In the genomic region with DNA sequence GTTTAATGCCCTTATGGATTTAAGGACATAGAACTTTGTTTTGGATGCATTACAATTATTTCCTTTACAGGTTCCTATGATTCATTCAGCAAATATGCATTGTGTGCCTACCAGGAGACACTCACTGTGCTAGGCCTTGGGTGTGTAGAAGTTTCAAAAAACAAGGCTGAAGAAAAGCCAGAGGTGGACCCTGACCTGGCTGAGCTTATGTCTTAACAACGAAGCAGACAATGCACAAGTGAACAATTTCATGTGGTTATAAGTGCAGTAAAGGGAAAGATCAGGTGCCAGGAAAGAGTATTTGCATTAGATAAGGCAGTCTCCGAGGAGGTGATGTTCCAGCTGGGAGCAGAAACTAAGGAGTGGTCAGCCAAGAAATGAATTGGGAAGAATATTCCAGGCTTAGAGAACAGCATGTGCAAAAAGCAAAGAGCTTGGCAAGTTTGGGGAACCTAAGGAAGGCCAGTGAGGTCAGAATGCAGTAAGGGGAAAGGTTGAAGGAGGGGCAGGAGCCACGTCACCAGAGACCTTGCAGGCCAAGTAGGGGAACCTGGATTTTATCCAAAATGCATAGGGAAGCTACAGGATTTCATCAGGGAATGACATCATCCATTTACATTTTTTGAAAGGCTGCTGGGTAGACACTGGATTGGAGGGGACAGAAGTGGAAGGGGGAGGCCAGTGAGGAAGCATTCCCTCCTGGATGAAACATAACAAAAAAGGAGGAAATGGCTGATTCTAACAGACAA, we compare ENCODE assay signal across 1 cellular context.
TF ChIP-seq lines count a peak whose summit lies in the region.

No MANE protein-coding gene starts in this region.

TF ChIP-seq in HEK293, 187 proteins besides CTCF, POLR2A, EP300 and RAD21 (continued from another document and continues in another):
- TF ChIP-seq ZFHX2 (tag by site-specific recombination; conservative IDR thresholded peaks at IDR 0.05) (no peak), SCRT2 (tag by site-specific recombination; IDR thresholded peaks at IDR 0.05) (0 out of 2 replicates have a peak, but pooled peaks have one; percentile 34), ZNF776 (tag by site-specific recombination; IDR thresholded peaks at IDR 0.05; ENCODE audit: borderline replicate concordance) (no peak), ZNF664 (tag by site-specific recombination; IDR thresholded peaks at IDR 0.05) (no peak), ZNF48 (tag by site-specific recombination; IDR thresholded peaks at IDR 0.05) (no peak), ZBTB48 (tag by site-specific recombination; IDR thresholded peaks at IDR 0.05) (peak; percentile 42; the same call in 1 of the 2 replicates), ZNF132 (tag by site-specific recombination; IDR thresholded peaks at IDR 0.05; ENCODE audit: borderline replicate concordance) (no peak), ZNF670 (tag by site-specific recombination; IDR thresholded peaks at IDR 0.05; ENCODE audit: low read depth) (no peak), ZNF629 (tag by site-specific recombination; IDR thresholded peaks at IDR 0.05) (peak; percentile 94), ZBTB20 (tag by site-specific recombination; IDR thresholded peaks at IDR 0.05) (peak; percentile 70; the same call in 1 of the 2 replicates), GLI2 (tag by site-specific recombination; IDR thresholded peaks at IDR 0.05; ENCODE audit: borderline replicate concordance, low read depth) (no peak), PRDM10 (tag by site-specific recombination; IDR thresholded peaks at IDR 0.05) (peak; percentile 45), ZBTB21 (tag by site-specific recombination; IDR thresholded peaks at IDR 0.05) (peak; percentile 90), ZSCAN5A (tag by site-specific recombination; IDR thresholded peaks at IDR 0.05) (no peak), ATF2 (tag by site-specific recombination; IDR thresholded peaks at IDR 0.05; ENCODE audit: low read depth) (peak; percentile 95), ZNF184 (tag by site-specific recombination; IDR thresholded peaks at IDR 0.05) (no peak), ZNF768 (tag by site-specific recombination; IDR thresholded peaks at IDR 0.05) (no peak), ZNF561 (tag by site-specific recombination; IDR thresholded peaks at IDR 0.05; ENCODE audit: borderline replicate concordance) (no peak), ZNF174 (tag by site-specific recombination; IDR thresholded peaks at IDR 0.05) (no peak), ZBTB17 (tag by site-specific recombination; IDR thresholded peaks at IDR 0.05) (peak; percentile 53), ZNF266 (tag by site-specific recombination; IDR thresholded peaks at IDR 0.05; ENCODE audit: low read depth) (no peak), SALL2 (tag by site-specific recombination; IDR thresholded peaks at IDR 0.05; ENCODE audit: borderline replicate concordance) (no peak), ZNF677 (tag by site-specific recombination; IDR thresholded peaks at IDR 0.05) (no peak), GLIS1 (tag by site-specific recombination; IDR thresholded peaks at IDR 0.05) (peak; percentile 60), ZNF830 (tag by site-specific recombination; IDR thresholded peaks at IDR 0.05; ENCODE audit: low read depth) (no peak), FEZF1 (tag by site-specific recombination; IDR thresholded peaks at IDR 0.05) (peak; percentile 53; the same call in 1 of the 2 replicates), MEIS1 (CRISPR knock-in tag; IDR thresholded peaks at IDR 0.05; ENCODE audit: borderline replicate concordance) (no peak), INSM2 (tag by site-specific recombination; IDR thresholded peaks at IDR 0.05) (no peak), ZNF214 (tag by site-specific recombination; IDR thresholded peaks at IDR 0.05; ENCODE audit: borderline replicate concordance) (no peak), OSR2 (tag by site-specific recombination; IDR thresholded peaks at IDR 0.05) (peak; percentile 45), ZNF24 (tag by site-specific recombination; IDR thresholded peaks at IDR 0.05) (no peak), HOXC10 (CRISPR knock-in tag; IDR thresholded peaks at IDR 0.05) (no peak), ZNF600 (tag by site-specific recombination; IDR thresholded peaks at IDR 0.05) (0 out of 2 replicates have a peak, but pooled peaks have one; percentile 21), ZNF302 (tag by site-specific recombination; IDR thresholded peaks at IDR 0.05; ENCODE audit: low read depth) (no peak), ZNF514 (tag by site-specific recombination; IDR thresholded peaks at IDR 0.05) (no peak), ZNF639 (tag by site-specific recombination; IDR thresholded peaks at IDR 0.05) (no peak), ZNF658 (tag by site-specific recombination; IDR thresholded peaks at IDR 0.05) (no peak), SP2 (tag by site-specific recombination; IDR thresholded peaks at IDR 0.05) (no peak)
- TF ChIP-seq, protein P1, sequence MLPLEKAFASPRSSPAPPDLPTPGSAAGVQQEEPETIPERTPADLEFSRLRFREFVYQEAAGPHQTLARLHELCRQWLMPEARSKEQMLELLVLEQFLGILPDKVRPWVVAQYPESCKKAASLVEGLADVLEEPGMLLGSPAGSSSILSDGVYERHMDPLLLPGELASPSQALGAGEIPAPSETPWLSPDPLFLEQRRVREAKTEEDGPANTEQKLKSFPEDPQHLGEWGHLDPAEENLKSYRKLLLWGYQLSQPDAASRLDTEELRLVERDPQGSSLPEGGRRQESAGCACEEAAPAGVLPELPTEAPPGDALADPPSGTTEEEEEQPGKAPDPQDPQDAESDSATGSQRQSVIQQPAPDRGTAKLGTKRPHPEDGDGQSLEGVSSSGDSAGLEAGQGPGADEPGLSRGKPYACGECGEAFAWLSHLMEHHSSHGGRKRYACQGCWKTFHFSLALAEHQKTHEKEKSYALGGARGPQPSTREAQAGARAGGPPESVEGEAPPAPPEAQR (tag by site-specific recombination; IDR thresholded peaks at IDR 0.05) = no peak
- TF ChIP-seq, protein P2, sequence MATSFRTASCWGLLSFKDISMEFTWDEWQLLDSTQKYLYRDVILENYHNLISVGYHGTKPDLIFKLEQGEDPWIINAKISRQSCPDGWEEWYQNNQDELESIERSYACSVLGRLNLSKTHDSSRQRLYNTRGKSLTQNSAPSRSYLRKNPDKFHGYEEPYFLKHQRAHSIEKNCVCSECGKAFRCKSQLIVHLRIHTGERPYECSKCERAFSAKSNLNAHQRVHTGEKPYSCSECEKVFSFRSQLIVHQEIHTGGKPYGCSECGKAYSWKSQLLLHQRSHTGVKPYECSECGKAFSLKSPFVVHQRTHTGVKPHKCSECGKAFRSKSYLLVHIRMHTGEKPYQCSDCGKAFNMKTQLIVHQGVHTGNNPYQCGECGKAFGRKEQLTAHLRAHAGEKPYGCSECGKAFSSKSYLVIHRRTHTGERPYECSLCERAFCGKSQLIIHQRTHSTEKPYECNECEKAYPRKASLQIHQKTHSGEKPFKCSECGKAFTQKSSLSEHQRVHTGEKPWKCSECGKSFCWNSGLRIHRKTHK (tag by site-specific recombination; IDR thresholded peaks at IDR 0.05) = no peak
- TF ChIP-seq, protein P3, sequence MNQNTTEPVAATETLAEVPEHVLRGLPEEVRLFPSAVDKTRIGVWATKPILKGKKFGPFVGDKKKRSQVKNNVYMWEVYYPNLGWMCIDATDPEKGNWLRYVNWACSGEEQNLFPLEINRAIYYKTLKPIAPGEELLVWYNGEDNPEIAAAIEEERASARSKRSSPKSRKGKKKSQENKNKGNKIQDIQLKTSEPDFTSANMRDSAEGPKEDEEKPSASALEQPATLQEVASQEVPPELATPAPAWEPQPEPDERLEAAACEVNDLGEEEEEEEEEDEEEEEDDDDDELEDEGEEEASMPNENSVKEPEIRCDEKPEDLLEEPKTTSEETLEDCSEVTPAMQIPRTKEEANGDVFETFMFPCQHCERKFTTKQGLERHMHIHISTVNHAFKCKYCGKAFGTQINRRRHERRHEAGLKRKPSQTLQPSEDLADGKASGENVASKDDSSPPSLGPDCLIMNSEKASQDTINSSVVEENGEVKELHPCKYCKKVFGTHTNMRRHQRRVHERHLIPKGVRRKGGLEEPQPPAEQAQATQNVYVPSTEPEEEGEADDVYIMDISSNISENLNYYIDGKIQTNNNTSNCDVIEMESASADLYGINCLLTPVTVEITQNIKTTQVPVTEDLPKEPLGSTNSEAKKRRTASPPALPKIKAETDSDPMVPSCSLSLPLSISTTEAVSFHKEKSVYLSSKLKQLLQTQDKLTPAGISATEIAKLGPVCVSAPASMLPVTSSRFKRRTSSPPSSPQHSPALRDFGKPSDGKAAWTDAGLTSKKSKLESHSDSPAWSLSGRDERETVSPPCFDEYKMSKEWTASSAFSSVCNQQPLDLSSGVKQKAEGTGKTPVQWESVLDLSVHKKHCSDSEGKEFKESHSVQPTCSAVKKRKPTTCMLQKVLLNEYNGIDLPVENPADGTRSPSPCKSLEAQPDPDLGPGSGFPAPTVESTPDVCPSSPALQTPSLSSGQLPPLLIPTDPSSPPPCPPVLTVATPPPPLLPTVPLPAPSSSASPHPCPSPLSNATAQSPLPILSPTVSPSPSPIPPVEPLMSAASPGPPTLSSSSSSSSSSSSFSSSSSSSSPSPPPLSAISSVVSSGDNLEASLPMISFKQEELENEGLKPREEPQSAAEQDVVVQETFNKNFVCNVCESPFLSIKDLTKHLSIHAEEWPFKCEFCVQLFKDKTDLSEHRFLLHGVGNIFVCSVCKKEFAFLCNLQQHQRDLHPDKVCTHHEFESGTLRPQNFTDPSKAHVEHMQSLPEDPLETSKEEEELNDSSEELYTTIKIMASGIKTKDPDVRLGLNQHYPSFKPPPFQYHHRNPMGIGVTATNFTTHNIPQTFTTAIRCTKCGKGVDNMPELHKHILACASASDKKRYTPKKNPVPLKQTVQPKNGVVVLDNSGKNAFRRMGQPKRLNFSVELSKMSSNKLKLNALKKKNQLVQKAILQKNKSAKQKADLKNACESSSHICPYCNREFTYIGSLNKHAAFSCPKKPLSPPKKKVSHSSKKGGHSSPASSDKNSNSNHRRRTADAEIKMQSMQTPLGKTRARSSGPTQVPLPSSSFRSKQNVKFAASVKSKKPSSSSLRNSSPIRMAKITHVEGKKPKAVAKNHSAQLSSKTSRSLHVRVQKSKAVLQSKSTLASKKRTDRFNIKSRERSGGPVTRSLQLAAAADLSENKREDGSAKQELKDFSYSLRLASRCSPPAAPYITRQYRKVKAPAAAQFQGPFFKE (tag by site-specific recombination; IDR thresholded peaks at IDR 0.05; ENCODE audit: borderline replicate concordance) = no peak
